7 cellular contexts compared by ENCODE assay signal in the genomic region with DNA sequence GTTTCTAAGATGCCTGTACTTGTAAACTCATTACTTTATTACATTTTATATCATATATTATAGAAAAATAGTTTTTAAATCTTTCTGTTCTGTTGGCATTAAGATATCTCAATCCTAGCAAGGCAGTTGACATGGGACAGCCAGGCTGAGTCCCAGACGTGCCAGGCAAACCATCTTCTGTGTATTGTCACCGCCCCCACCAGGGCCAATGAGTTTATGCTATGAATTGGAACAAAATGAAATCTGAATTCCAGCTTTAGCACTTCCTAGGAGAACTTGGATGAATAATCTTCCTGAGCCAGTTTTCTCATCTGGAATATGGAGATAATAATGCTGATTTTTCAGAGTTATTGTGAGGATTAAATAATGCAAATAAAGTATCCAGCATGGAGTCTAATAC.
DNase-seq lines count a peak whose midpoint lies in the region; ATAC-seq and TF ChIP-seq lines count a peak whose summit lies in the region.

No MANE protein-coding gene starts in this region.

- no peaks in the 10 kb centered on the region for H3K9me3 ChIP-seq in adrenal gland (replicated peaks in 1 of 3)

- 26 to 50% (median 34%) methylated on average over 2 of the region's 2 CpGs for WGBS in adrenal gland, 4 donors

- no peak for TF ChIP-seq POLR2A in adrenal gland (IDR thresholded peaks at IDR 0.05)

- intact Hi-C loops in adrenal gland (cut with DNase I), result loop anchor here (10.0 kb wide), 2 partner anchors 178 to 188 kb away; no protein-coding TSS in a partner anchor

- no peak overlapping the region for H3K4me3 ChIP-seq in adrenal gland

- H3K36me3 ChIP-seq in adrenal gland (replicated peaks in 1 of 2), result no peaks in the 10 kb centered on the region

- H3K27me3 ChIP-seq in adrenal gland, result no peaks in the 10 kb centered on the region

- no peaks in the 10 kb centered on the region for H3K4me1 ChIP-seq in adrenal gland (replicated peaks in 1 of 2)

- TF ChIP-seq CTCF in GM12873 (IDR thresholded peaks at IDR 0.05; ENCODE audit: insufficient read depth, low read depth, low read length, missing control alignments) (peak; percentile 12), adrenal gland (IDR thresholded peaks at IDR 0.05) (peak in 5 of 6 experiments; percentile 12 to 61 (median 38))

- ATAC-seq in HG03108 (IDR thresholded peaks at IDR 0.05; ENCODE audit: unreplicated experiment) (no peak), GM19463 (IDR thresholded peaks at IDR 0.05; ENCODE audit: unreplicated experiment) (no peak)

- DNase-seq in COR-L47 (lab: John Stamatoyannopoulos, UW), result peak; percentile 8
- DNase-seq in adrenal gland, result peak; percentile 32 to 78 (median 60)
- DNase-seq in lung microvascular endothelial cell (ENCODE audit: low read depth in 2 of 2), result peak; percentile 22 to 63
- no peak for DNase-seq in LoVo (ENCODE audit: low spot score)

- no peak overlapping the region for H3K27ac ChIP-seq in adrenal gland
